ENCODE assay signal across 8 cellular contexts in the genomic region with DNA sequence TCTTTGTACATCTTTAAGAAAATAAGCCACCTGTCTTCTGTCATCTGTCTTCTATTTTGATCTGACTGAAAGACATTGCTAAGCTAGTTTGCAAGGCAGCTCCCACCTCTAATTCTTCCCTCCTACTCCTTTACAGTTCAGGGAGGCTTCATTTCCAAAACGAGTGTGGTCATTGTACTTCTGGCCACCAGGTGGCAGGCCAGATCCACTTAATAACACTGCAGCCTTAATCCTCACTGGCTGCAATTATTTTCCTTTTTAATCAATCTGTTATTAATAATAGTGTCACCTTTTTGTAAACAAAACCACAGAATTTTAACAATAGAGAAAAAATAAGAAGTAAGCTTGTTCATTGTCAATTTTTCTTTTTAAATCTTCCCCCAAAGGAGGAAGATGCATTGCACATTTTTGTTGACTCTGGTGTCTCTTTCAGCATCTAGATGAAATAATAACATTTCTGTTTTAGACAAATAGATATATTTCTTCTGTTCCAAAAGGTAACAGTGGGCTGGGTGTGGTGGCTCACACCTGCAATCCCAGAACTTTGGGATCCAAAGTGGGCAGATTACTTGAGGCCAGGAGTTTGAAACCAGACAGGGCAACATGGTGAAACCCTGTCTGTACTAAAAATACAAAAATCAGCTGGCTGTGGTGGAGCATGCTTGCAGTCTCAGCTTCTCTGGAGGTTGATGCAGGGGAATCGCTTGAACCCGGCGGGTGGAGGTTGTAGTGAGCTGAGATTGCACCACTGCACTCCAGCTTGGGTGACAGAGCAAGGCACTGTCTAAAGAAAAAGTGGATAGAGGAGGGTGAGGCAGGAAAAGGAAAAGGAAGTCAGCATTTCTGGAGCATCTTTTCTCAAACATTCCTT. TPM values are rescaled to one million over a fixed set of nuclear protein-coding genes. Genes with fewer than 3 reads are reported as not detected.
DNase-seq lines count a peak whose midpoint lies in the region; ATAC-seq and TF ChIP-seq lines count a peak whose summit lies in the region.

No MANE protein-coding gene starts in this region.

- H3K4me3 ChIP-seq in OCI-LY3 (ENCODE audit: low read length) (no peak overlapping the region), gastrocnemius medialis (no peak overlapping the region)

- no peak for DNase-seq in CD14-positive monocyte (ENCODE audit: low spot score)
- DNase-seq in activated naive CD8-positive, alpha-beta T cell treated with anti-CD3 and anti-CD28 coated beads, Interleukin-2, amount 10 ng/mL, durations not matched to agents 7 days and 5 days = no peak
- DNase-seq in left cardiac atrium = peak; percentile 37
- DNase-seq in gastrocnemius medialis = no peak

- TF ChIP-seq CTCF in CD14-positive monocyte (IDR thresholded peaks at IDR 0.05) = peak; percentile 93
- peak; percentile 88 for TF ChIP-seq CTCF in OCI-LY3 (IDR thresholded peaks at IDR 0.05; ENCODE audit: low read depth, low read length)
- peak; percentile 77 to 85 (median 84) for TF ChIP-seq CTCF in gastrocnemius medialis (IDR thresholded peaks at IDR 0.05 in 4 of 5, conservative IDR thresholded peaks at IDR 0.05 in 1 of 5)

- H3K79me2 ChIP-seq in OCI-LY3 (ENCODE audit: low read length) = no peaks in the 10 kb centered on the region

- H3K27me3 Mint-ChIP-seq in CD14-positive monocyte (ENCODE audit: low read depth in 3 of 3) = peaks cover 0 to 7% (median 3%) of the 10 kb centered on the region in 3 donors
- no peaks in the 10 kb centered on the region for H3K27me3 Mint-ChIP-seq in activated naive CD8-positive, alpha-beta T cell treated with anti-CD3 and anti-CD28 coated beads, Interleukin-2, amount 10 ng/mL, durations not matched to agents 7 days and 5 days

- no peak for TF ChIP-seq POLR2A in gastrocnemius medialis (IDR thresholded peaks at IDR 0.05)

- H3K27me3 ChIP-seq in OCI-LY3 (ENCODE audit: low read depth, low read length) = peaks cover 8% of the 10 kb centered on the region; the same call in 1 of the 2 replicates
- H3K27me3 ChIP-seq in gastrocnemius medialis = no peaks in the 10 kb centered on the region

- H4K20me1 ChIP-seq in OCI-LY3 (ENCODE audit: insufficient read depth, low read length) = no peaks in the 10 kb centered on the region

- ATAC-seq in GM21515 (IDR thresholded peaks at IDR 0.05; ENCODE audit: unreplicated experiment) (peak; percentile 52), left cardiac atrium (peak; percentile 77 to 81), gastrocnemius medialis (peak; percentile 70 to 76), HG03159 (IDR thresholded peaks at IDR 0.05; ENCODE audit: unreplicated experiment) (no peak), GM18498 (IDR thresholded peaks at IDR 0.05; ENCODE audit: unreplicated experiment) (no peak)
- ATAC-seq in activated naive CD8-positive, alpha-beta T cell treated with anti-CD3 and anti-CD28 coated beads, Interleukin-2, amount 10 ng/mL, durations not matched to agents 7 days and 5 days (ENCODE audit: low read depth) = peak; percentile 47

- H2AFZ ChIP-seq in OCI-LY3 (ENCODE audit: low read depth, low read length) = no peak overlapping the region

- H3K36me3 ChIP-seq in OCI-LY3 (replicated peaks; ENCODE audit: low read depth, low read length) = no peaks in the 10 kb centered on the region
- no peaks in the 10 kb centered on the region for H3K36me3 ChIP-seq in gastrocnemius medialis

- H3K4me1 Mint-ChIP-seq in CD14-positive monocyte = peaks cover 3% of the 10 kb centered on the region
- H3K4me1 Mint-ChIP-seq in activated naive CD8-positive, alpha-beta T cell treated with anti-CD3 and anti-CD28 coated beads, Interleukin-2, amount 10 ng/mL, durations not matched to agents 7 days and 5 days = peaks cover 14% of the 10 kb centered on the region

- H3K9me3 Mint-ChIP-seq in CD14-positive monocyte = peaks cover 14 to 27% (median 24%) of the 10 kb centered on the region in 7 donors
- H3K9me3 Mint-ChIP-seq in activated naive CD8-positive, alpha-beta T cell treated with anti-CD3 and anti-CD28 coated beads, Interleukin-2, amount 10 ng/mL, durations not matched to agents 7 days and 5 days = peaks cover 15% of the 10 kb centered on the region

- H3K4me1 ChIP-seq in OCI-LY3 (ENCODE audit: low read length) (no peaks in the 10 kb centered on the region), gastrocnemius medialis (no peaks in the 10 kb centered on the region)

- H3K36me3 Mint-ChIP-seq in CD14-positive monocyte = peaks cover 0 to 3% of the 10 kb centered on the region in 2 donors
- H3K36me3 Mint-ChIP-seq in activated naive CD8-positive, alpha-beta T cell treated with anti-CD3 and anti-CD28 coated beads, Interleukin-2, amount 10 ng/mL, durations not matched to agents 7 days and 5 days = peaks cover 16% of the 10 kb centered on the region

- H3K9ac ChIP-seq in OCI-LY3 (ENCODE audit: low read length) = no peak overlapping the region

- H3K9me3 ChIP-seq in OCI-LY3 (ENCODE audit: insufficient read depth, low read length) (peaks cover 5% of the 10 kb centered on the region; the same call in 1 of the 2 replicates), gastrocnemius medialis (no peaks in the 10 kb centered on the region)

- peak overlapping the region in 1 of 7 donors; percentile 3 for H3K27ac Mint-ChIP-seq in CD14-positive monocyte
- no peak overlapping the region for H3K27ac Mint-ChIP-seq in activated naive CD8-positive, alpha-beta T cell treated with anti-CD3 and anti-CD28 coated beads, Interleukin-2, amount 10 ng/mL, durations not matched to agents 7 days and 5 days

- POLR2A ChIA-PET in activated naive CD8-positive, alpha-beta T cell treated with anti-CD3 and anti-CD28 coated beads, Interleukin-2, amount 10 ng/mL, durations not matched to agents 7 days and 5 days (lab: Charles Lee) = interaction anchor here (0.6 kb wide), 1 partner anchor 45 kb away, joined by 3 read pairs; no protein-coding TSS in a partner anchor

- no peak overlapping the region for H3K4me3 Mint-ChIP-seq in CD14-positive monocyte
- H3K4me3 Mint-ChIP-seq in activated naive CD8-positive, alpha-beta T cell treated with anti-CD3 and anti-CD28 coated beads, Interleukin-2, amount 10 ng/mL, durations not matched to agents 7 days and 5 days = no peak overlapping the region

- intact Hi-C loops in CD14-positive monocyte (cut with micrococcal nuclease) (loop anchor here (5.0 to 10.0 kb wide), 3 partner anchors 326 to 1251 kb away; no protein-coding TSS in a partner anchor), left cardiac atrium (cut with DNase I) (loop anchor here (2.0 to 5.0 kb wide), 2 partner anchors 323 to 326 kb away; no protein-coding TSS in a partner anchor), gastrocnemius medialis (cut with DNase I; ENCODE audit: low total_unique reads) (loop anchor here (1.0 to 5.0 kb wide), 2 partner anchors 326 to 511 kb away; no protein-coding TSS in a partner anchor)

- H3K27ac ChIP-seq in OCI-LY3 (ENCODE audit: low read length) (no peak overlapping the region), gastrocnemius medialis (no peak overlapping the region)

- H3K4me2 ChIP-seq in OCI-LY3 (ENCODE audit: low read length) = no peak overlapping the region

- in situ Hi-C loops in gastrocnemius medialis (cut with MboI; ENCODE audit: low sequenced_read_pairs in 4 of 4) = loop anchor here (5.0 to 10.0 kb wide), 5 partner anchors 319 to 519 kb away; no protein-coding TSS in a partner anchor

RNA-seq across cellular contexts. Expression of a gene that starts 23.3 kb away (rescaled TPM):
- polyA plus RNA-seq in CD14-positive monocyte = 10 to 100 TPM; 13.1 to 15.5 TPM
- total RNA-seq in activated naive CD8-positive, alpha-beta T cell treated with anti-CD3 and anti-CD28 coated beads, Interleukin-2, amount 10 ng/mL, durations not matched to agents 7 days and 5 days = 10 to 100 TPM; 50.9 to 56.2 TPM
- total RNA-seq in left cardiac atrium (100 to 1,000 TPM; 167 to 280 TPM), gastrocnemius medialis (100 to 1,000 TPM; 144 to 605 (median 175) TPM)

RNA-seq across cellular contexts. Expression of a gene that starts 57.2 kb away (rescaled TPM):
- polyA plus RNA-seq in CD14-positive monocyte = under 1 TPM; 0.54 to 0.58 TPM
- total RNA-seq in activated naive CD8-positive, alpha-beta T cell treated with anti-CD3 and anti-CD28 coated beads, Interleukin-2, amount 10 ng/mL, durations not matched to agents 7 days and 5 days = not detected
- total RNA-seq in left cardiac atrium (not detected), gastrocnemius medialis (not detected)

Comparison
In these comparisons a context has a peak if more than half of its experiments do, and no peak if none do; other contexts are left out.
1. ATAC-seq: peak in GM21515 (single experiment), activated naive CD8-positive, alpha-beta T cell treated with anti-CD3 and anti-CD28 coated beads, Interleukin-2, amount 10 ng/mL, durations not matched to agents 7 days and 5 days (single experiment), left cardiac atrium (2 of 2) and gastrocnemius medialis (2 of 2); none in HG03159 (single experiment) and GM18498 (single experiment).
2. Peak in every context shown above with its lines, with median percentiles within 50 percentile points of each other: CTCF ChIP-seq.